10 cellular contexts compared by ENCODE assay signal in genomic region chr9:132879443-132880310, GRCh38. TPM values are rescaled to one million over a fixed set of nuclear protein-coding genes. Genes with fewer than 3 reads are reported as not detected.
DNase-seq lines count a peak whose midpoint lies in the region; ATAC-seq, FAIRE-seq and TF ChIP-seq lines count a peak whose summit lies in the region.
"Had no signal": no experiment of that assay in that cellular context is flagged by ENCODE, and none has a peak within 500 bp of the region (broad histone marks: within the 10 kb centered on the region; RNA-seq: fewer than 3 reads in every experiment).

No MANE protein-coding gene starts in this region.

- no peak overlapping the region; the same call in 1 of the 2 replicates for H4K8ac ChIP-seq in H1 (ENCODE audit: extremely low read depth, insufficient read depth, low read length)

- no peaks in the 10 kb centered on the region for H3K36me3 ChIP-seq in H1 (ENCODE audit: control insufficient read depth in 2 of 4, insufficient read depth in 4 of 4, low read length in 3 of 4)
- H3K36me3 ChIP-seq in rectal smooth muscle tissue (ENCODE audit: control insufficient read depth, insufficient read depth, low read length): no peaks in the 10 kb centered on the region
- H3K36me3 ChIP-seq in pancreas: no peaks in the 10 kb centered on the region

- peak; percentile 89 for DNase-seq in NB4 (ENCODE audit: low read depth)
- DNase-seq in H1 (ENCODE audit: low read depth in 1 of 2, low spot score in 2 of 2): no peak
- no peak for DNase-seq in dermis blood vessel endothelial cell
- no peak for DNase-seq in EL
- no peak for DNase-seq in pancreas

- no peak overlapping the region; a peak in 1 of 7 replicates for H3K9ac ChIP-seq in H1 (replicated peaks in 1 of 4; ENCODE audit: extremely low read depth in 1 of 4, low read depth in 3 of 4, low read length in 3 of 4)
- H3K9ac ChIP-seq in rectal smooth muscle tissue (ENCODE audit: low read length): no peak overlapping the region

- no peak overlapping the region for H2BK20ac ChIP-seq in H1 (ENCODE audit: low read length)

- WGBS in H1 (ENCODE audit: extremely low coverage in 1 of 2, insufficient coverage in 1 of 2, insufficient read length in 1 of 2, insufficient replicate concordance in 2 of 2, low coverage in 1 of 2, low lambda C conversion rate in 2 of 2, missing lambda C conversion rate in 1 of 2), 2 experiments: 86% methylated on average over 7 of the region's 7 CpGs; no CpG with 5 or more reads in 1 of the 2 experiments
- 83 to 87% methylated on average over 7 of the region's 7 CpGs for WGBS in pancreas, 2 donors

- no peaks in the 10 kb centered on the region for H3K79me1 ChIP-seq in H1 (ENCODE audit: low read depth, low read length)

- TF ChIP-seq POLR2A in NB4 (IDR thresholded peaks at IDR 0.05; ENCODE audit: extremely low read depth, insufficient read length) (no peak), H1 (IDR thresholded peaks at IDR 0.05; ENCODE audit: control extremely low read depth in 1 of 2, low read depth in 2 of 2, low read length in 2 of 2) (no peak)

- no peak overlapping the region for H3K14ac ChIP-seq in H1 (ENCODE audit: insufficient read length)

- TF ChIP-seq RAD21 in H1 (IDR thresholded peaks at IDR 0.05 in 1 of 2, conservative IDR thresholded peaks at IDR 0.05 in 1 of 2; ENCODE audit: low read depth in 2 of 2, low read length in 2 of 2): no peak

- H3K79me2 ChIP-seq in H1 (ENCODE audit: control insufficient read depth in 1 of 2, insufficient read depth in 2 of 2, low read length in 2 of 2): no peaks in the 10 kb centered on the region

- FAIRE-seq in G401.6 (lab: Jason Lieb, UNC) (peak; percentile 60), H1 (lab: Jason Lieb, UNC) (no peak), pancreas (lab: Jason Lieb, UNC) (no peak)
- FAIRE-seq: GM18507 had no signal

- H3K18ac ChIP-seq in H1 (ENCODE audit: extremely low read depth, low read length): no peak overlapping the region

- 0 out of 2 replicates have a peak overlapping the region, but pooled peaks have one; percentile 60 for H2BK12ac ChIP-seq in H1 (ENCODE audit: low read depth, low read length)

- H3K4ac ChIP-seq in H1 (replicated peaks; ENCODE audit: insufficient read length, low read depth, low read length): no peak overlapping the region

- H2BK5ac ChIP-seq in H1 (ENCODE audit: low read depth, low read length): no peak overlapping the region

- 0 out of 2 replicates have a peak overlapping the region, but pooled peaks have one; percentile 25 for H2AFZ ChIP-seq in H1 (ENCODE audit: low read length)

- POLR2A ChIA-PET in H1 (lab: Charles Lee; ENCODE audit: partially characterized antibody): interaction anchor here (1.6 to 1.9 kb wide), 2 partner anchors 12 to 65 kb away, joined by 4 to 7 read pairs; partner anchors contain the start of gene TSC1

- H3K4me1 ChIP-seq in H1 (replicated peaks in 1 of 4; ENCODE audit: control insufficient read depth in 3 of 4, insufficient read depth in 4 of 4, low read length in 3 of 4) (peaks cover 0 to 6% (median 0%) of the 10 kb centered on the region in 4 experiments; a peak in 1 of 7 replicates), rectal smooth muscle tissue (ENCODE audit: control insufficient read depth, insufficient read depth, low read length) (no peaks in the 10 kb centered on the region), pancreas (peaks cover 0 to 4% (median 0%) of the 10 kb centered on the region in 3 donors)

- H2BK15ac ChIP-seq in H1 (ENCODE audit: low read length): no peak overlapping the region

- H3K9me3 ChIP-seq in H1 (ENCODE audit: insufficient read depth in 2 of 2, low read depth in 1 of 2, low read length in 1 of 2) (no peaks in the 10 kb centered on the region), pancreas (no peaks in the 10 kb centered on the region)

- no peak overlapping the region for H3K23ac ChIP-seq in H1 (ENCODE audit: insufficient read length)

- ATAC-seq in HG03460 (IDR thresholded peaks at IDR 0.05; ENCODE audit: unreplicated experiment) (no peak), pancreas (no peak)

- peaks cover 0 to 12% (median 9%) of the 10 kb centered on the region in 4 experiments; a peak in 6 of 7 replicates for H3K27me3 ChIP-seq in H1 (replicated peaks in 1 of 4; ENCODE audit: control insufficient read depth in 3 of 4, extremely low read depth in 1 of 4, insufficient read depth in 3 of 4, low read length in 3 of 4)
- no peaks in the 10 kb centered on the region for H3K27me3 ChIP-seq in rectal smooth muscle tissue (ENCODE audit: control insufficient read depth, insufficient read depth, low read length)
- H3K27me3 ChIP-seq in pancreas: no peaks in the 10 kb centered on the region

- H3K23me2 ChIP-seq in H1 (ENCODE audit: low read depth, low read length): peaks cover 7% of the 10 kb centered on the region; the same call in 1 of the 2 replicates

- H3K27ac ChIP-seq in H1 (ENCODE audit: low read depth, low read length): no peak overlapping the region
- peak overlapping the region; percentile 91 for H3K27ac ChIP-seq in rectal smooth muscle tissue (ENCODE audit: low read depth, low read length)
- H3K27ac ChIP-seq in pancreas: peak overlapping the region in 1 of 4 donors; percentile 30

- no peak overlapping the region for H2AK5ac ChIP-seq in H1 (ENCODE audit: low read depth, low read length)

- intact Hi-C loops in pancreas (cut with DNase I): no loop called here

- CTCF ChIA-PET in H1 (lab: Charles Lee; ENCODE audit: partially characterized antibody): interaction anchor here (0.7 to 15.0 kb wide), 7 partner anchors 12 to 74 kb away, joined by 3 to 115 read pairs (median 3); no protein-coding TSS in a partner anchor

- H4K91ac ChIP-seq in H1 (replicated peaks; ENCODE audit: insufficient read length, low read length): no peak overlapping the region

- H3K4me3 ChIP-seq in NB4 (ENCODE audit: low read depth, low read length) (peak overlapping the region; percentile 83), H1 (ENCODE audit: extremely low read depth in 1 of 4, insufficient read depth in 2 of 4, low read depth in 3 of 4, low read length in 4 of 4) (peak overlapping the region in 2 of 4 experiments; percentile 69 to 97; a peak in 2 of 8 replicates), rectal smooth muscle tissue (ENCODE audit: low read length) (peak overlapping the region; percentile 86), pancreas (peak overlapping the region in 1 of 4 donors; percentile 99)

- no peak for TF ChIP-seq EP300 in H1 (IDR thresholded peaks at IDR 0.05; ENCODE audit: borderline replicate concordance in 1 of 2, low read depth in 2 of 2, low read length in 2 of 2)

- H2BK120ac ChIP-seq in H1 (replicated peaks; ENCODE audit: low read depth, low read length): no peak overlapping the region

- no peak overlapping the region for H4K5ac ChIP-seq in H1 (ENCODE audit: insufficient read length, low read depth, low read length)

- H4K20me1 ChIP-seq in H1 (replicated peaks in 1 of 2; ENCODE audit: control insufficient read depth in 1 of 2, insufficient read depth in 2 of 2, low read length in 2 of 2): no peaks in the 10 kb centered on the region

- TF ChIP-seq CTCF in NB4 (IDR thresholded peaks at IDR 0.05; ENCODE audit: low read depth, low read length) (no peak), H1 (IDR thresholded peaks at IDR 0.05; ENCODE audit: control extremely low read depth in 1 of 3, insufficient read depth in 1 of 3, low read depth in 1 of 3, low read length in 3 of 3) (no peak), pancreas (IDR thresholded peaks at IDR 0.05) (no peak)

- no peak overlapping the region for H3K56ac ChIP-seq in H1 (replicated peaks; ENCODE audit: insufficient read length, low read depth, low read length)

- peak overlapping the region; percentile 69 to 90 for H3K4me2 ChIP-seq in H1 (ENCODE audit: insufficient read depth in 1 of 2, low read depth in 2 of 2, low read length in 2 of 2)

TF ChIP-seq in H1, 55 proteins besides CTCF, POLR2A, EP300 and RAD21:
- 0 out of 2 replicates have a peak, but pooled peaks have one; percentile 41 for TF ChIP-seq KDM1A (IDR thresholded peaks at IDR 0.05; ENCODE audit: borderline replicate concordance, low read length)
- no peak for TF ChIP-seq KDM5A (IDR thresholded peaks at IDR 0.05; ENCODE audit: low read length)
TF ChIP-seq in H1: peak in this region for 1.

RNA-seq across cellular contexts. Expression of gene SPACA9, which starts 1.0 kb away (rescaled TPM):
- total RNA-seq in H1 (2021; fragmentation: NEBNext Ultra II Directional; extraction: Animal tissue kit (Norgen Biotek cat#: 25700)): 0.29 and 0.63 TPM in 2 replicates
- 1.3 and 1.4 TPM in 2 replicates for polyA plus RNA-seq in H1 (2011; rRNA removed)
- polyA plus RNA-seq in H1 (2011; cell fraction: cytosol; rRNA removed): 1.2 TPM
- 2.3 TPM for polyA plus RNA-seq in H1 (2011; cell fraction: nucleus; rRNA removed)
- 0.72 to 1.4 TPM (median 1.2 TPM) in 4 replicates for polyA plus RNA-seq in H1 (2012, experiment 1 of 2)
- polyA plus RNA-seq in H1 (2012, experiment 2 of 2): 0.72 TPM
- polyA plus RNA-seq in H1 (2013, experiment 1 of 2): 0.83 TPM
- polyA plus RNA-seq in H1 (2013, experiment 2 of 2): 1.1 TPM
- 1.2 and 1.5 TPM in 2 replicates for polyA minus RNA-seq in H1 (2011; rRNA and poly(A)+ RNA removed)
- polyA minus RNA-seq in H1 (2011; cell fraction: cytosol; rRNA and poly(A)+ RNA removed): 0.81 TPM
- polyA minus RNA-seq in H1 (2011; cell fraction: nucleus; rRNA and poly(A)+ RNA removed): 0.40 TPM
- 1.3 and 1.4 TPM in 2 replicates for total RNA-seq in dermis blood vessel endothelial cell
- 1 to 10 TPM; 1.0 to 3.3 (median 1.9) TPM for total RNA-seq in pancreas
- polyA plus RNA-seq in pancreas: 1 to 10 TPM; 3.2 to 3.6 TPM

RNA-seq across cellular contexts. Expression of gene AK8, which starts 1.6 kb away (rescaled TPM):
- 0.48 and 0.52 TPM in 2 replicates for total RNA-seq in H1 (2021; fragmentation: NEBNext Ultra II Directional; extraction: Animal tissue kit (Norgen Biotek cat#: 25700))
- polyA plus RNA-seq in H1 (2011; rRNA removed) (0.35 and 0.39 TPM in 2 replicates), pancreas (1 to 10 TPM in 1 of 2 donors, under 1 TPM in 1; 0.53 to 1.0 TPM)
- 0.43 TPM for polyA plus RNA-seq in H1 (2011; cell fraction: cytosol; rRNA removed)
- polyA plus RNA-seq in H1 (2011; cell fraction: nucleus; rRNA removed): 1.0 TPM
- 0.22 to 1.1 TPM (median 0.68 TPM) in 4 replicates for polyA plus RNA-seq in H1 (2012, experiment 1 of 2)
- 1.4 TPM for polyA plus RNA-seq in H1 (2012, experiment 2 of 2)
- 0.26 TPM for polyA plus RNA-seq in H1 (2013, experiment 1 of 2)
- 0.22 TPM for polyA plus RNA-seq in H1 (2013, experiment 2 of 2)
- polyA minus RNA-seq in H1 (2011; rRNA and poly(A)+ RNA removed): 0.63 and 1.3 TPM in 2 replicates
- polyA minus RNA-seq in H1 (2011; cell fraction: cytosol; rRNA and poly(A)+ RNA removed): not detected
- 1.9 TPM for polyA minus RNA-seq in H1 (2011; cell fraction: nucleus; rRNA and poly(A)+ RNA removed)
- total RNA-seq in dermis blood vessel endothelial cell (0.09 TPM in 1 of 2 replicates, not detected in the other), pancreas (under 1 TPM; 0.19 to 0.83 (median 0.67) TPM)
- total RNA-seq: HT1080 had no signal
